Comparison of ENCODE assay signal across 13 cellular contexts in genomic region chr10:125117941-125118630, GRCh38. TPM values are rescaled to one million over a fixed set of nuclear protein-coding genes. Genes with fewer than 3 reads are reported as not detected.
DNase-seq lines count a peak whose midpoint lies in the region; ATAC-seq and TF ChIP-seq lines count a peak whose summit lies in the region.
"Had no signal": no experiment of that assay in that cellular context is flagged by ENCODE, and none has a peak within 500 bp of the region (broad histone marks: within the 10 kb centered on the region; RNA-seq: fewer than 3 reads in every experiment).

No MANE protein-coding gene starts in this region.

- H3K4me3 ChIP-seq in cardiac muscle cell (no peak overlapping the region), ovary (no peak overlapping the region), Karpas-422 (ENCODE audit: low read length) (no peak overlapping the region), A673 (ENCODE audit: low read depth, low read length, poor library complexity, severe bottlenecking) (no peak overlapping the region)
- H3K4me3 ChIP-seq: A549, PC-9 had no signal

- no peak overlapping the region for H3K9ac ChIP-seq in Karpas-422 (ENCODE audit: low read length)

- intact Hi-C loops in Right ventricle myocardium inferior (cut with DNase I) (loop anchor here (5.0 kb wide), 1 partner anchor 34 kb away; no protein-coding TSS in a partner anchor), cardiac septum (cut with DNase I) (no loop called here), ovary (cut with DNase I) (no loop called here), A673 (cut with micrococcal nuclease; ENCODE audit: unreplicated experiment) (no loop called here)

- H4K20me1 ChIP-seq in Karpas-422 (ENCODE audit: insufficient read depth, low read depth, low read length) = no peaks in the 10 kb centered on the region

- peak overlapping the region; percentile 7 for H3K27ac ChIP-seq in cardiac muscle cell
- H3K27ac ChIP-seq in ovary = peak overlapping the region; percentile 39 to 71
- H3K27ac ChIP-seq in Karpas-422 (ENCODE audit: low read length) = no peak overlapping the region
- no peak overlapping the region for H3K27ac ChIP-seq in A673 (ENCODE audit: low read depth, low read length, poor library complexity, severe bottlenecking)
- H3K27ac ChIP-seq: PC-9 had no signal

- H3K4me1 ChIP-seq in cardiac muscle cell (ENCODE audit: low read depth) = peaks cover 25% of the 10 kb centered on the region
- peaks cover 53% of the 10 kb centered on the region for H3K4me1 ChIP-seq in ovary (ENCODE audit: insufficient read depth)
- no peaks in the 10 kb centered on the region for H3K4me1 ChIP-seq in Karpas-422 (ENCODE audit: low read length)
- peaks cover 33% of the 10 kb centered on the region for H3K4me1 ChIP-seq in A673 (ENCODE audit: insufficient read depth, low read length, poor library complexity, severe bottlenecking)

- DNase-seq in Right ventricle myocardium inferior (ENCODE audit: missing footprints) = no peak
- no peak for DNase-seq in cardiac septum (ENCODE audit: low spot score)
- peak in 1 of 2 donors; percentile 27 for DNase-seq in cardiac muscle cell (ENCODE audit: low read depth in 1 of 2, low spot score in 1 of 2)
- peak; percentile 69 to 78 (median 71) for DNase-seq in ovary
- no peak for DNase-seq in Karpas-422
- DNase-seq in occipital lobe (lab: John Stamatoyannopoulos, UW) = no peak
- DNase-seq in A673 (ENCODE audit: low spot score) = no peak
- DNase-seq: effector CD8-positive, alpha-beta T cell; kidney glomerular epithelial cell; PC-9; stimulated activated naive B cell treated with anti-CD40 and anti-IgM and Interleukin-4, amounts not matched to agents 10 μg/mL and 1 μg/mL and 100 μg/mL, for 72 hours had no signal

- BruUV-seq in A673 (replicated peaks; lab: Mats Ljungman, UMichigan) = no TSS peak

- WGBS in ovary, 3 donors = 3 to 7% (median 3%) methylated on average over 14 of the region's 14 CpGs

- H3K9me3 ChIP-seq in cardiac muscle cell (ENCODE audit: low read depth) (no peaks in the 10 kb centered on the region), ovary (no peaks in the 10 kb centered on the region), Karpas-422 (ENCODE audit: low read length) (no peaks in the 10 kb centered on the region), A673 (ENCODE audit: low read depth, low read length, poor library complexity, severe bottlenecking) (no peaks in the 10 kb centered on the region)
- H3K9me3 ChIP-seq: A549 had no signal

- no peak for TF ChIP-seq CTCF in cardiac muscle cell (IDR thresholded peaks at IDR 0.05; ENCODE audit: low read depth, low read length)
- no peak for TF ChIP-seq CTCF in ovary (IDR thresholded peaks at IDR 0.05)
- TF ChIP-seq CTCF in A673 (conservative IDR thresholded peaks at IDR 0.05; ENCODE audit: low read depth, low read length) = no peak

- no peaks in the 10 kb centered on the region for H3K9me2 ChIP-seq in Karpas-422 (replicated peaks; ENCODE audit: insufficient read depth, low read length)

- POLR2A ChIA-PET in A673 (lab: Charles Lee; ENCODE audit: low non-redundant PET) = no interaction called here

- no peak for TF ChIP-seq POLR2A in ovary (IDR thresholded peaks at IDR 0.05)

- no peak overlapping the region for H2AFZ ChIP-seq in Karpas-422 (ENCODE audit: low read length)
- H2AFZ ChIP-seq: PC-9 had no signal

- no peak for TF ChIP-seq EP300 in ovary (IDR thresholded peaks at IDR 0.05)

- H3K27me3 ChIP-seq in cardiac muscle cell (no peaks in the 10 kb centered on the region), ovary (no peaks in the 10 kb centered on the region), Karpas-422 (ENCODE audit: low read length) (no peaks in the 10 kb centered on the region), A673 (replicated peaks; ENCODE audit: insufficient read depth, low read depth, low read length, poor library complexity) (no peaks in the 10 kb centered on the region)

- no peak overlapping the region for H3K4me2 ChIP-seq in Karpas-422 (ENCODE audit: low read depth, low read length, poor library complexity, severe bottlenecking)
- H3K4me2 ChIP-seq: A549, PC-9 had no signal

- H3K36me3 ChIP-seq in cardiac muscle cell (no peaks in the 10 kb centered on the region), ovary (no peaks in the 10 kb centered on the region), Karpas-422 (ENCODE audit: insufficient read depth, low read length) (no peaks in the 10 kb centered on the region), A673 (ENCODE audit: insufficient read depth, low read length, poor library complexity, severe bottlenecking) (no peaks in the 10 kb centered on the region)

- peak; percentile 45 for ATAC-seq in Right ventricle myocardium inferior
- no peak for ATAC-seq in GM18909 (IDR thresholded peaks at IDR 0.05; ENCODE audit: poor library complexity, unreplicated experiment)
- ATAC-seq: A549; stimulated activated naive B cell treated with anti-CD40 and anti-IgM and Interleukin-4, amounts not matched to agents 10 μg/mL and 1 μg/mL and 100 μg/mL, for 72 hours had no signal

- CTCF ChIA-PET in A673 (lab: Charles Lee) = no interaction called here

- no peaks in the 10 kb centered on the region for H3K79me2 ChIP-seq in Karpas-422 (ENCODE audit: low read length)

RNA-seq across cellular contexts. Expression of gene CTBP2, which starts 42.3 kb away (rescaled TPM):
- total RNA-seq in Right ventricle myocardium inferior (31.3 TPM), cardiac septum (35.9 TPM), cardiac muscle cell (67.4 and 88.3 TPM in 2 replicates), ovary (100 to 1,000 TPM in 1 of 7 donors, 10 to 100 TPM in 6; 37.8 to 107 (median 80.8) TPM), occipital lobe (52.9 TPM), A673 (2021) (77.8 and 81.7 TPM in 2 replicates)
- polyA plus RNA-seq in cardiac muscle cell (67.8 and 74.5 TPM in 2 replicates), ovary (10 to 100 TPM; 25.3 to 63.7 TPM)
- 0.15 and 1.3 TPM in 2 replicates for total RNA-seq in Karpas-422 (2014; rRNA removed; shearing (Covaris generic); ENCODE audit: low replicate concordance)

Comparison
In these comparisons a context has a peak if more than half of its experiments do, and no peak if none do; other contexts are left out.
1. DNase-seq: peak in ovary (5 of 5); none in Right ventricle myocardium inferior (single experiment), cardiac septum (single experiment), Karpas-422 (single experiment), occipital lobe (single experiment) and A673 (single experiment).
2. H3K27ac ChIP-seq: peak in cardiac muscle cell (single experiment) and ovary (2 of 2); none in Karpas-422 (single experiment) and A673 (single experiment).
3. RNA of gene CTBP2, which starts 42.3 kb away (total RNA-seq): 37.8 to 107 TPM in ovary, 77.8 to 81.7 TPM in A673, 67.4 to 88.3 TPM in cardiac muscle cell, 52.9 TPM in occipital lobe (single experiment), 35.9 TPM in cardiac septum (single experiment) and 31.3 TPM in Right ventricle myocardium inferior (single experiment); 0.15 to 1.3 TPM in Karpas-422; every median in the first group is over 10 times any median in the second.